Comparison of ENCODE assay signal across 16 cellular contexts in the genomic region with DNA sequence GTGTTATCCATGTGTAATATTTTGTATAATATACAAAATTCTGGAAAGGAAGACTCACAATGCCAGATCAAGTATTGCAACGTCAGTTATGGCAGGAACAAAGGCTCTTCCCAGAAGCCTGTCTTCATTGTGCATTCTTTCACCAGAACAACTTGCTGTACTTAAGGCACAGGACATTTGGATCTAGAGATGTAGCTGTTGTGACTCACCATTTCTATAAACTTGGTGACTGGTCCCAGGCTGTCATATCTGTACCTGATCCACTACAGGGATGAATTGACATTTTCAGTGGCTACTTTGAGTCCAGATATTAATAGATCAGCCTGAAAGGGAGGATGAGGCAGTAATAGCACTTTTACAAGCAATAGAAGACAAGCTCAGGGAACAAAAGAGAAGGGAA.
DNase-seq lines count a peak whose midpoint lies in the region; ATAC-seq, FAIRE-seq and TF ChIP-seq lines count a peak whose summit lies in the region.
"Had no signal": no experiment of that assay in that cellular context is flagged by ENCODE, and none has a peak within 500 bp of the region (broad histone marks: within the 10 kb centered on the region; RNA-seq: fewer than 3 reads in every experiment).

No MANE protein-coding gene starts in this region.

- H3K27me3 Mint-ChIP-seq in stimulated activated naive CD8-positive, alpha-beta T cell treated with anti-CD3 and anti-CD28 coated beads, Interleukin-15, amount 100 ng/mL, for 72 hours = no peaks in the 10 kb centered on the region

- H3K79me2 ChIP-seq in endothelial cell of umbilical vein (ENCODE audit: control insufficient read depth, insufficient read depth, low read length) = no peaks in the 10 kb centered on the region

- no peaks in the 10 kb centered on the region for H3K27me3 ChIP-seq in endothelial cell of umbilical vein (ENCODE audit: control insufficient read depth in 2 of 2, insufficient read depth in 2 of 2, low read length in 2 of 2)
- H3K27me3 ChIP-seq in right atrium auricular region = no peaks in the 10 kb centered on the region
- H3K27me3 ChIP-seq in lower lobe of right lung (ENCODE audit: low read depth) = no peaks in the 10 kb centered on the region
- H3K27me3 ChIP-seq in Peyer's patch = no peaks in the 10 kb centered on the region

- H3K27ac ChIP-seq in endothelial cell of umbilical vein (ENCODE audit: insufficient read depth, low read depth, low read length) = no peak overlapping the region
- peak overlapping the region; percentile 14 to 73 for H3K27ac ChIP-seq in right atrium auricular region
- no peak overlapping the region for H3K27ac ChIP-seq in lower lobe of right lung
- no peak overlapping the region for H3K27ac ChIP-seq in caudate nucleus (ENCODE audit: low read depth, low read length)
- no peak overlapping the region for H3K27ac ChIP-seq in Peyer's patch

- FAIRE-seq in endothelial cell of umbilical vein (lab: Jason Lieb, UNC) = no peak
- FAIRE-seq: A204.1 had no signal

- H2AFZ ChIP-seq in endothelial cell of umbilical vein (ENCODE audit: low read depth, low read length) = no peak overlapping the region

- H3K4me1 ChIP-seq in endothelial cell of umbilical vein (ENCODE audit: control insufficient read depth, extremely low read depth, insufficient read depth, low read length) (peaks cover 17% of the 10 kb centered on the region), right atrium auricular region (peaks cover 0 to 58% of the 10 kb centered on the region in 2 donors), lower lobe of right lung (peaks cover 8% of the 10 kb centered on the region), Peyer's patch (no peaks in the 10 kb centered on the region)

- no peak overlapping the region for H3K27ac Mint-ChIP-seq in activated naive CD4-positive, alpha-beta T cell treated with anti-CD3 and anti-CD28 coated beads, Interleukin-2, amount 50 U/mL, for 72 hours
- H3K27ac Mint-ChIP-seq in stimulated activated naive CD8-positive, alpha-beta T cell treated with anti-CD3 and anti-CD28 coated beads, Interleukin-15, amount 100 ng/mL, for 72 hours = no peak overlapping the region

- H3K36me3 Mint-ChIP-seq in activated naive CD4-positive, alpha-beta T cell treated with anti-CD3 and anti-CD28 coated beads, Interleukin-2, amount 50 U/mL, for 72 hours = no peaks in the 10 kb centered on the region

- H3K4me2 ChIP-seq in endothelial cell of umbilical vein (ENCODE audit: insufficient read depth, low read length) = no peak overlapping the region

- H3K9me3 ChIP-seq in endothelial cell of umbilical vein (replicated peaks; ENCODE audit: control insufficient read depth, insufficient read depth, low read length) (no peaks in the 10 kb centered on the region), right atrium auricular region (no peaks in the 10 kb centered on the region), lower lobe of right lung (no peaks in the 10 kb centered on the region), Peyer's patch (no peaks in the 10 kb centered on the region)

- dilution Hi-C loops in endothelial cell of umbilical vein (cut with MboI; ENCODE audit: extremely low pct_ligation_motif_present, low sequenced_read_pairs) = no loop called here

- intact Hi-C loops in endothelial cell of umbilical vein (cut with micrococcal nuclease) = no loop called here
- intact Hi-C loops in lower lobe of right lung (cut with DNase I) = no loop called here

- no peak overlapping the region for H3K9ac ChIP-seq in endothelial cell of umbilical vein (replicated peaks; ENCODE audit: extremely low read depth, insufficient read depth, low read length)

- CTCF ChIA-PET in endothelial cell of umbilical vein (lab: Charles Lee) = interaction anchor here (0.7 kb wide), 1 partner anchor 64 kb away, joined by 3 read pairs; no protein-coding TSS in a partner anchor

- no peak for TF ChIP-seq POLR2A in endothelial cell of umbilical vein (IDR thresholded peaks at IDR 0.05; ENCODE audit: low read depth, low read length)
- no peak for TF ChIP-seq POLR2A in Peyer's patch (IDR thresholded peaks at IDR 0.05)

- no peak for DNase-seq in activated naive CD4-positive, alpha-beta T cell treated with anti-CD3 and anti-CD28 coated beads, Interleukin-2, amount 50 U/mL, for 72 hours (ENCODE audit: low spot score in 2 of 2)
- no peak for DNase-seq in activated naive CD4-positive, alpha-beta T cell (lab: John Stamatoyannopoulos, UW)
- DNase-seq in endothelial cell of umbilical vein (ENCODE audit: low read depth, low spot score) (no peak), right atrium auricular region (ENCODE audit: low spot score) (no peak), lower lobe of right lung (no peak), caudate nucleus (lab: John Stamatoyannopoulos, UW) (no peak), Peyer's patch (no peak)
- DNase-seq in stimulated activated naive CD8-positive, alpha-beta T cell treated with anti-CD3 and anti-CD28 coated beads, Interleukin-15, amount 100 ng/mL, for 72 hours = no peak
- DNase-seq: C1 segment of cervical spinal cord, DMS 273 treated with DMSO at 0.1 percent for 48 hours, EL, H7, Karpas-422, NCI-H187 treated with DMSO at 0.1 percent for 48 hours, NCI-H2171 treated with DMSO at 0.1 percent for 48 hours had no signal

- no peak overlapping the region for H3K4me3 ChIP-seq in endothelial cell of umbilical vein (replicated peaks in 1 of 3; ENCODE audit: insufficient read depth in 1 of 3, low read depth in 1 of 3, low read length in 3 of 3)
- no peak overlapping the region for H3K4me3 ChIP-seq in right atrium auricular region
- no peak overlapping the region for H3K4me3 ChIP-seq in lower lobe of right lung
- no peak overlapping the region for H3K4me3 ChIP-seq in Peyer's patch

- BruUV-seq in endothelial cell of umbilical vein (replicated peaks; lab: Mats Ljungman, UMichigan) = no TSS peak

- POLR2A ChIA-PET in endothelial cell of umbilical vein (lab: Charles Lee) = no interaction called here

- H4K20me1 ChIP-seq in endothelial cell of umbilical vein (replicated peaks; ENCODE audit: control insufficient read depth, extremely low read depth, insufficient read depth, low read length) = no peaks in the 10 kb centered on the region

- no peaks in the 10 kb centered on the region for H3K9me1 ChIP-seq in endothelial cell of umbilical vein (replicated peaks; ENCODE audit: control insufficient read depth, extremely low read depth, insufficient read depth, low read length)

- no peak for TF ChIP-seq CTCF in endothelial cell of umbilical vein (IDR thresholded peaks at IDR 0.05; ENCODE audit: extremely low read depth in 1 of 2, insufficient read depth in 1 of 2, low read depth in 1 of 2, low read length in 2 of 2)
- no peak for TF ChIP-seq CTCF in right atrium auricular region (IDR thresholded peaks at IDR 0.05)
- TF ChIP-seq CTCF in lower lobe of right lung (IDR thresholded peaks at IDR 0.05) = no peak
- TF ChIP-seq CTCF in Peyer's patch (IDR thresholded peaks at IDR 0.05) = no peak

- H3K9me3 Mint-ChIP-seq in activated naive CD4-positive, alpha-beta T cell treated with anti-CD3 and anti-CD28 coated beads, Interleukin-2, amount 50 U/mL, for 72 hours = no peaks in the 10 kb centered on the region
- H3K9me3 Mint-ChIP-seq in stimulated activated naive CD8-positive, alpha-beta T cell treated with anti-CD3 and anti-CD28 coated beads, Interleukin-15, amount 100 ng/mL, for 72 hours = no peaks in the 10 kb centered on the region

- peaks cover 60% of the 10 kb centered on the region for H3K4me1 Mint-ChIP-seq in stimulated activated naive CD8-positive, alpha-beta T cell treated with anti-CD3 and anti-CD28 coated beads, Interleukin-15, amount 100 ng/mL, for 72 hours

- no peak overlapping the region for H3K4me3 Mint-ChIP-seq in stimulated activated naive CD8-positive, alpha-beta T cell treated with anti-CD3 and anti-CD28 coated beads, Interleukin-15, amount 100 ng/mL, for 72 hours

- H3K36me3 ChIP-seq in endothelial cell of umbilical vein (ENCODE audit: control insufficient read depth in 2 of 2, extremely low read depth in 1 of 2, insufficient read depth in 2 of 2, low read length in 2 of 2) (no peaks in the 10 kb centered on the region), right atrium auricular region (no peaks in the 10 kb centered on the region), lower lobe of right lung (no peaks in the 10 kb centered on the region), Peyer's patch (no peaks in the 10 kb centered on the region)

- ATAC-seq in activated naive CD4-positive, alpha-beta T cell treated with anti-CD3 and anti-CD28 coated beads, Interleukin-2, amount 50 U/mL, for 72 hours = peak; percentile 60 to 62
- peak; percentile 72 for ATAC-seq in stimulated activated naive CD8-positive, alpha-beta T cell treated with anti-CD3 and anti-CD28 coated beads, Interleukin-15, amount 100 ng/mL, for 72 hours
- ATAC-seq in lower lobe of right lung = no peak

TF ChIP-seq in endothelial cell of umbilical vein, 7 proteins besides CTCF, POLR2A, EP300 and RAD21:
- TF ChIP-seq JUN (IDR thresholded peaks at IDR 0.05; ENCODE audit: borderline replicate concordance, insufficient read depth, insufficient read length, low read depth) = peak; percentile 16
- TF ChIP-seq MYC (IDR thresholded peaks at IDR 0.05; ENCODE audit: low read depth, low read length) = no peak
- no peak for TF ChIP-seq GATA2 (IDR thresholded peaks at IDR 0.05; ENCODE audit: insufficient read depth, insufficient read length, low read depth, low read length)
- no peak for TF ChIP-seq POLR2AphosphoS5 (IDR thresholded peaks at IDR 0.05; ENCODE audit: insufficient read depth, low read depth, low read length)
- TF ChIP-seq FOS (IDR thresholded peaks at IDR 0.05; ENCODE audit: borderline replicate concordance, insufficient read depth, low read length) = no peak
- TF ChIP-seq EZH2 (IDR thresholded peaks at IDR 0.05; ENCODE audit: borderline replicate concordance, low read depth, low read length, severe bottlenecking) = no peak
- TF ChIP-seq, protein P1, sequence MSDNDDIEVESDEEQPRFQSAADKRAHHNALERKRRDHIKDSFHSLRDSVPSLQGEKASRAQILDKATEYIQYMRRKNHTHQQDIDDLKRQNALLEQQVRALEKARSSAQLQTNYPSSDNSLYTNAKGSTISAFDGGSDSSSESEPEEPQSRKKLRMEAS (IDR thresholded peaks at IDR 0.05; ENCODE audit: insufficient read depth, insufficient read length) = no peak
TF ChIP-seq in endothelial cell of umbilical vein: peak in this region for 1.

Comparison
In these comparisons a context has a peak if more than half of its experiments do, and no peak if none do; other contexts are left out.
1. ATAC-seq: peak in activated naive CD4-positive, alpha-beta T cell treated with anti-CD3 and anti-CD28 coated beads, Interleukin-2, amount 50 U/mL, for 72 hours (2 of 2) and stimulated activated naive CD8-positive, alpha-beta T cell treated with anti-CD3 and anti-CD28 coated beads, Interleukin-15, amount 100 ng/mL, for 72 hours (single experiment); none in lower lobe of right lung (0 of 2).
2. H3K27ac ChIP-seq: peak in right atrium auricular region (2 of 2); none in endothelial cell of umbilical vein (single experiment), lower lobe of right lung (single experiment), caudate nucleus (single experiment) and Peyer's patch (0 of 4).